In the genomic region with DNA sequence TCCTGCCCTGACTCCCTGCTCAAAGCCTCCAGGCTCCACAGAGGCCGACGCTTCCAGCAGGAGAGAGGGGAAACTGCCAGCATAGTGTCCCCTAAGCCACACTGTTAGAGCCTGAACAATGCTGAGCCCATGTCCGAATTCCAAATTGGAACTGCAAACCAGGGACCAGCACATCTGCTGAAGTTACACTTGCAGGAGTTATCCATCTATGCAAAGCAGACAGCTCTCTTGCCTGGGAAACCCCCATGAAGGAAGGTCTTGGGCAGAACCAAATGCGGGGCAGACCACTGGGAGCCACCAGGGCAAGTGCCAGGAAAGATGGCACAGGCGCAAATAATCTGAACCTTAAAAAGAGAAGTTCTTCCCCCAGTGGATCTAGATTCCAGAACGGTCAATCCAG, we compare ENCODE assay signal across 20 cellular contexts. TPM values are rescaled to one million over a fixed set of nuclear protein-coding genes. Genes with fewer than 3 reads are reported as not detected.
"Had no signal": no experiment of that assay in that cellular context is flagged by ENCODE, and none has a peak within 500 bp of the region (broad histone marks: within the 10 kb centered on the region; RNA-seq: fewer than 3 reads in every experiment).

No MANE protein-coding gene starts in this region.

- H3K27me3 ChIP-seq: colonic mucosa, pancreas had no signal

- DNase-seq: activated CD4-positive, alpha-beta T cell treated with anti-CD3 and anti-CD28 coated beads for 36 hours; activated CD4-positive, alpha-beta T cell treated with anti-CD3 and anti-CD28 coated beads, Interleukin-2, amount 50 U/mL, for 48 hours; activated gamma-delta T cell treated with Interleukin-2 at 50 U/mL for 16 hours; gastrocnemius medialis; immature natural killer cell; kidney glomerular epithelial cell; left ventricle myocardium inferior; naive B cell; spleen; stimulated activated naive B cell treated with anti-CD40 and anti-IgM and Interleukin-4, amounts not matched to agents 10 μg/mL and 1 μg/mL and 100 μg/mL, for 72 hours had no signal

- FAIRE-seq: pancreas, TTC549 had no signal

- ATAC-seq: activated CD4-positive, alpha-beta T cell treated with anti-CD3 and anti-CD28 coated beads for 36 hours; gastrocnemius medialis; stimulated activated naive B cell treated with anti-CD40 and anti-IgM and Interleukin-4, amounts not matched to agents 10 μg/mL and 1 μg/mL and 100 μg/mL, for 72 hours had no signal

- H3K4me3 ChIP-seq: colonic mucosa, gastrocnemius medialis, left ventricle myocardium inferior, mucosa of descending colon, pancreas, spleen, thoracic aorta, upper lobe of left lung had no signal

- H3K9me3 ChIP-seq: colonic mucosa, gastrocnemius medialis, left ventricle myocardium inferior, mucosa of descending colon, pancreas, spleen, thoracic aorta, upper lobe of left lung had no signal

- H3K4me1 ChIP-seq: colonic mucosa, pancreas had no signal

- H3K36me3 ChIP-seq: colonic mucosa, gastrocnemius medialis, left ventricle myocardium inferior, pancreas, spleen, thoracic aorta, upper lobe of left lung had no signal

- H3K27ac ChIP-seq: colonic mucosa, epithelial cell of prostate, gastrocnemius medialis, left ventricle myocardium inferior, pancreas, spleen, thoracic aorta, upper lobe of left lung had no signal

RNA-seq across cellular contexts. Expression of gene LRRC15, which starts 0.6 kb away (rescaled TPM):
- total RNA-seq: activated T-helper 1 cell treated with anti-CD3 and anti-CD28 coated beads, Interleukin-12 subunit alpha, Interleukin-12 subunit beta, Interleukin-2, Interleukin-4 antibody, amounts not matched to agents 30 ng/mL and 10 ng/mL and 1 ng/mL, durations not matched to agents 14 hours and 24 hours and 36 hours; pulmonary artery endothelial cell had no signal
- polyA plus RNA-seq: immature natural killer cell had no signal

RNA-seq across cellular contexts. Expression of gene CPN2, which starts 17.8 kb away (rescaled TPM):
- total RNA-seq: activated CD4-positive, alpha-beta T cell treated with anti-CD3 and anti-CD28 coated beads for 36 hours; activated T-helper 1 cell treated with anti-CD3 and anti-CD28 coated beads, Interleukin-12 subunit alpha, Interleukin-12 subunit beta, Interleukin-2, Interleukin-4 antibody, amounts not matched to agents 30 ng/mL and 10 ng/mL and 1 ng/mL, durations not matched to agents 14 hours and 24 hours and 36 hours; pulmonary artery endothelial cell; sciatic nerve; thoracic aorta had no signal
- polyA plus RNA-seq: immature natural killer cell, pancreas had no signal

RNA-seq across cellular contexts. Expression of gene GP5, which starts 30.1 kb away (rescaled TPM):
- total RNA-seq: left ventricle myocardium inferior had no signal
